ENCODE assay signal across 22 cellular contexts in genomic region chr9:76580188-76580587, GRCh38.
A peak's percentile ranks its signal among the peaks of the same experiment; 100 is the strongest.
DNase-seq lines count a peak whose midpoint lies in the region; ATAC-seq, FAIRE-seq and TF ChIP-seq lines count a peak whose summit lies in the region.
"Had no signal": no experiment of that assay in that cellular context is flagged by ENCODE, and none has a peak within 500 bp of the region (broad histone marks: within the 10 kb centered on the region; RNA-seq: fewer than 3 reads in every experiment).

No MANE protein-coding gene starts in this region.

- H3K27me3 ChIP-seq in right atrium auricular region (no peaks in the 10 kb centered on the region), right cardiac atrium (ENCODE audit: control insufficient read depth, insufficient read depth) (no peaks in the 10 kb centered on the region), bronchial epithelial cell (ENCODE audit: control insufficient read depth, insufficient read depth, low read length) (no peaks in the 10 kb centered on the region)
- H3K27me3 ChIP-seq: esophagus muscularis mucosa, gastroesophageal sphincter had no signal

- H3K4me3 ChIP-seq in right atrium auricular region (no peak overlapping the region), right cardiac atrium (ENCODE audit: low read length) (no peak overlapping the region), bronchial epithelial cell (ENCODE audit: low read depth, low read length) (no peak overlapping the region)
- H3K4me3 ChIP-seq: esophagus muscularis mucosa, gastroesophageal sphincter, spleen had no signal

- H3K4me1 ChIP-seq in right atrium auricular region (no peaks in the 10 kb centered on the region), right cardiac atrium (ENCODE audit: control insufficient read depth, insufficient read depth, low read length) (no peaks in the 10 kb centered on the region)
- H3K4me1 ChIP-seq: esophagus muscularis mucosa, gastroesophageal sphincter had no signal

- DNase-seq in right atrium auricular region (ENCODE audit: low spot score) (peak; percentile 52), right cardiac atrium (no peak), NCI-H524 treated with DMSO at 0.1 percent for 48 hours (lab: John Stamatoyannopoulos, UW) (peak; percentile 9), bronchial epithelial cell (ENCODE audit: low read depth) (no peak), pons (ENCODE audit: low spot score) (no peak), dedifferentiated amniotic fluid mesenchymal stem cell (ENCODE audit: extremely low spot score) (no peak)
- DNase-seq in stimulated activated CD4-positive, alpha-beta T cell treated with anti-CD3 and anti-CD28 coated beads, Interleukin-4, amount 100 ng/mL, for 1 hour: no peak
- DNase-seq in activated naive CD4-positive, alpha-beta T cell treated with Interleukin-2 at 50 U/mL for 16 hours: no peak
- DNase-seq: activated CD4-positive, alpha-beta T cell treated with anti-CD3 and anti-CD28 coated beads, Interleukin-2, amount 50 U/mL, for 1 hour; activated naive CD4-positive, alpha-beta T cell; CD4-positive, alpha-beta memory T cell; central memory CD4-positive, alpha-beta T cell; effector CD8-positive, alpha-beta T cell; HFFc6; KG1; NCI-H1417; NK-92 treated with Interleukin-12 subunit alpha and Interleukin-12 subunit beta, amount 100 ng/mL, for 24 hours; spleen; stimulated activated CD8-positive, alpha-beta memory T cell treated with anti-CD3 and anti-CD28 coated beads, Interleukin-4, amount 100 ng/mL, for 48 hours; substantia nigra had no signal

- H3K36me3 ChIP-seq in right atrium auricular region: no peaks in the 10 kb centered on the region
- H3K36me3 ChIP-seq in bronchial epithelial cell (ENCODE audit: control insufficient read depth, insufficient read depth, low read length): no peaks in the 10 kb centered on the region
- H3K36me3 ChIP-seq: esophagus muscularis mucosa, gastroesophageal sphincter, spleen had no signal

- intact Hi-C loops in right cardiac atrium (cut with DNase I): no loop called here

- no peak for TF ChIP-seq CTCF in right atrium auricular region (IDR thresholded peaks at IDR 0.05)
- no peak for TF ChIP-seq CTCF in bronchial epithelial cell (IDR thresholded peaks at IDR 0.05; ENCODE audit: insufficient read depth, low read length, severe bottlenecking)

- ATAC-seq in right cardiac atrium: no peak
- ATAC-seq: gastroesophageal sphincter had no signal

- H3K9me3 ChIP-seq in right atrium auricular region: no peaks in the 10 kb centered on the region
- H3K9me3 ChIP-seq in right cardiac atrium (ENCODE audit: control insufficient read depth, low read length): no peaks in the 10 kb centered on the region
- H3K9me3 ChIP-seq: esophagus muscularis mucosa, gastroesophageal sphincter, spleen had no signal

- 82% methylated on average over 8 of the region's 8 CpGs for WGBS in right cardiac atrium

- H3K27ac ChIP-seq in right atrium auricular region (no peak overlapping the region), right cardiac atrium (ENCODE audit: low read length) (no peak overlapping the region)
- H3K27ac ChIP-seq: esophagus muscularis mucosa, gastroesophageal sphincter had no signal

- FAIRE-seq in bronchial epithelial cell (lab: Jason Lieb, UNC): peak; percentile 58

Comparison
In these comparisons a context has a peak if more than half of its experiments do, and no peak if none do; other contexts are left out.
1. DNase-seq: peak in right atrium auricular region (single experiment) and NCI-H524 treated with DMSO at 0.1 percent for 48 hours (single experiment); none in right cardiac atrium (0 of 3), bronchial epithelial cell (single experiment), stimulated activated CD4-positive, alpha-beta T cell treated with anti-CD3 and anti-CD28 coated beads, Interleukin-4, amount 100 ng/mL, for 1 hour (single experiment), pons (single experiment), activated naive CD4-positive, alpha-beta T cell treated with Interleukin-2 at 50 U/mL for 16 hours (single experiment) and dedifferentiated amniotic fluid mesenchymal stem cell (single experiment).